11 cellular contexts compared by ENCODE assay signal in the genomic region with DNA sequence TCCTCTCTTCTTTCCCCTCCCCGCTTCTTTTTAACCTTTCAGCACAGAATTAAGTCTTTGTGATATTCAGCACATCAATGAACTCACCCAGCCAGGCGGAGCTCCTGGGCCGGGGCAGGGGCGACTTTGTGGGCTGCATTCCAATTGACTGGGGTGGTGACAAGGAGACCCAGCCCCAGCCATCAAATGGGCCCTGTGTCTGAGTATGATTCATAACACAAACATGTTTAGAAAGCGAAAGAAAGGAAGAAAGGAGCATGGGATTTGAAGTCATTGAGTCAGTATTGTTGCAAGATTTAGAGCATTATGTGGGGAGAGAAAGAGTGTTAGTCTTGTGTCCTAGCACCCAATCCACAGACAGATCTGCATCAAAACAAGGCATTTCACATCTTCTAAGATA.
A peak's percentile ranks its signal among the peaks of the same experiment; 100 is the strongest.
DNase-seq lines count a peak whose midpoint lies in the region; ATAC-seq and TF ChIP-seq lines count a peak whose summit lies in the region.
"Had no signal": no experiment of that assay in that cellular context is flagged by ENCODE, and none has a peak within 500 bp of the region (broad histone marks: within the 10 kb centered on the region; RNA-seq: fewer than 3 reads in every experiment).

No MANE protein-coding gene starts in this region.

- H3K4me3 ChIP-seq in iPS-18c (ENCODE audit: insufficient read depth, low read depth, low read length) = 0 out of 2 replicates have a peak overlapping the region, but pooled peaks have one; percentile 10
- H3K4me3 ChIP-seq: upper lobe of right lung had no signal

- no peaks in the 10 kb centered on the region for H3K4me1 Mint-ChIP-seq in activated CD4-positive, alpha-beta memory T cell treated with anti-CD3 and anti-CD28 coated beads, Interleukin-2, amount 10 ng/mL, durations not matched to agents 7 days and 5 days

- CTCF ChIA-PET in HEK293T (lab: Yijun Ruan, JAX) = interaction anchor here (0.8 to 6.1 kb wide), 2 partner anchors 89 to 194 kb away, joined by 4 to 24 read pairs; no protein-coding TSS in a partner anchor
- CTCF ChIA-PET in activated CD4-positive, alpha-beta memory T cell treated with anti-CD3 and anti-CD28 coated beads, Interleukin-2, amount 10 ng/mL, durations not matched to agents 7 days and 5 days (lab: Charles Lee) = no interaction called here

- H3K27ac ChIP-seq in caudate nucleus (ENCODE audit: low read depth, low read length) (peak overlapping the region; percentile 11), substantia nigra (ENCODE audit: low read depth, low read length, poor library complexity, severe bottlenecking) (peak overlapping the region; percentile 40)
- H3K27ac ChIP-seq: upper lobe of right lung, VCaP had no signal

- no peak for ATAC-seq in GM18868 (IDR thresholded peaks at IDR 0.05; ENCODE audit: unreplicated experiment)
- ATAC-seq in GM21619 (IDR thresholded peaks at IDR 0.05; ENCODE audit: unreplicated experiment) = no peak
- ATAC-seq: upper lobe of right lung had no signal

- H3K4me3 Mint-ChIP-seq in activated CD4-positive, alpha-beta memory T cell treated with anti-CD3 and anti-CD28 coated beads, Interleukin-2, amount 10 ng/mL, durations not matched to agents 7 days and 5 days = no peak overlapping the region

- no peaks in the 10 kb centered on the region for H3K36me3 Mint-ChIP-seq in activated CD4-positive, alpha-beta memory T cell treated with anti-CD3 and anti-CD28 coated beads, Interleukin-2, amount 10 ng/mL, durations not matched to agents 7 days and 5 days (ENCODE audit: low read depth)

- no peak overlapping the region for H3K27ac Mint-ChIP-seq in activated CD4-positive, alpha-beta memory T cell treated with anti-CD3 and anti-CD28 coated beads, Interleukin-2, amount 10 ng/mL, durations not matched to agents 7 days and 5 days

- POLR2A ChIA-PET in HEK293T (lab: Yijun Ruan, JAX) = no interaction called here
- POLR2A ChIA-PET in activated CD4-positive, alpha-beta memory T cell treated with anti-CD3 and anti-CD28 coated beads, Interleukin-2, amount 10 ng/mL, durations not matched to agents 7 days and 5 days (lab: Charles Lee) = no interaction called here

- DNase-seq in HT1080 (ENCODE audit: low read depth) (peak; percentile 84), caudate nucleus (lab: John Stamatoyannopoulos, UW) (peak in 12 of 61 donors; percentile 1 to 56 (median 11)), substantia nigra (lab: John Stamatoyannopoulos, UW) (peak in 25 of 49 donors; percentile 1 to 78 (median 13)), HEK293T (ENCODE audit: extremely low spot score) (no peak)
- no peak for DNase-seq in activated CD4-positive, alpha-beta memory T cell treated with anti-CD3 and anti-CD28 coated beads, Interleukin-2, amount 10 ng/mL, durations not matched to agents 7 days and 5 days
- DNase-seq: NCI-H748 treated with DMSO at 0.1 percent for 48 hours, upper lobe of right lung had no signal

- H3K9me3 ChIP-seq in iPS-18c (ENCODE audit: control insufficient read depth, insufficient read depth, low read length) = no peaks in the 10 kb centered on the region
- H3K9me3 ChIP-seq: upper lobe of right lung had no signal

- no peaks in the 10 kb centered on the region for H3K9me3 Mint-ChIP-seq in activated CD4-positive, alpha-beta memory T cell treated with anti-CD3 and anti-CD28 coated beads, Interleukin-2, amount 10 ng/mL, durations not matched to agents 7 days and 5 days

- peaks cover 12% of the 10 kb centered on the region for H3K27me3 Mint-ChIP-seq in activated CD4-positive, alpha-beta memory T cell treated with anti-CD3 and anti-CD28 coated beads, Interleukin-2, amount 10 ng/mL, durations not matched to agents 7 days and 5 days

TF ChIP-seq in HEK293T, 16 proteins besides CTCF, POLR2A, EP300 and RAD21:
- TF ChIP-seq BHLHE40 (IDR thresholded peaks at IDR 0.05; ENCODE audit: borderline replicate concordance) (no peak), ELF4 (IDR thresholded peaks at IDR 0.05) (no peak), L3MBTL2 (conservative IDR thresholded peaks at IDR 0.05) (no peak), CTBP1 (IDR thresholded peaks at IDR 0.05; ENCODE audit: borderline replicate concordance) (no peak), ARNT (IDR thresholded peaks at IDR 0.05) (no peak), TARDBP (IDR thresholded peaks at IDR 0.05) (no peak), SP1 (IDR thresholded peaks at IDR 0.05) (no peak), ZNF384 (IDR thresholded peaks at IDR 0.05) (no peak), FOXA1 (IDR thresholded peaks at IDR 0.05) (no peak), NFRKB (IDR thresholded peaks at IDR 0.05) (no peak), SUZ12 (IDR thresholded peaks at IDR 0.05) (no peak), FOXK2 (IDR thresholded peaks at IDR 0.05) (no peak), LEF1 (IDR thresholded peaks at IDR 0.05; ENCODE audit: borderline replicate concordance) (no peak)
- TF ChIP-seq, protein P1, sequence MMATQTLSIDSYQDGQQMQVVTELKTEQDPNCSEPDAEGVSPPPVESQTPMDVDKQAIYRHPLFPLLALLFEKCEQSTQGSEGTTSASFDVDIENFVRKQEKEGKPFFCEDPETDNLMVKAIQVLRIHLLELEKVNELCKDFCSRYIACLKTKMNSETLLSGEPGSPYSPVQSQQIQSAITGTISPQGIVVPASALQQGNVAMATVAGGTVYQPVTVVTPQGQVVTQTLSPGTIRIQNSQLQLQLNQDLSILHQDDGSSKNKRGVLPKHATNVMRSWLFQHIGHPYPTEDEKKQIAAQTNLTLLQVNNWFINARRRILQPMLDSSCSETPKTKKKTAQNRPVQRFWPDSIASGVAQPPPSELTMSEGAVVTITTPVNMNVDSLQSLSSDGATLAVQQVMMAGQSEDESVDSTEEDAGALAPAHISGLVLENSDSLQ (IDR thresholded peaks at IDR 0.05) = no peak

Comparison
In these comparisons a context has a peak if more than half of its experiments do, and no peak if none do; other contexts are left out.
1. DNase-seq: peak in HT1080 (single experiment) and substantia nigra (25 of 49); none in HEK293T (single experiment) and activated CD4-positive, alpha-beta memory T cell treated with anti-CD3 and anti-CD28 coated beads, Interleukin-2, amount 10 ng/mL, durations not matched to agents 7 days and 5 days (single experiment).